In genomic region chr6:144335914-144336313, GRCh38 we compare ENCODE assay signal across 8 cellular contexts. TPM values are rescaled to one million over a fixed set of nuclear protein-coding genes. Genes with fewer than 3 reads are reported as not detected.
DNase-seq lines count a peak whose midpoint lies in the region; ATAC-seq and TF ChIP-seq lines count a peak whose summit lies in the region.

No MANE protein-coding gene starts in this region.

- H3K36me3 ChIP-seq in heart right ventricle = no peaks in the 10 kb centered on the region

- 95 to 97% methylated on average over 5 of the region's 5 CpGs for WGBS in heart right ventricle, 2 donors

- TF ChIP-seq CTCF in heart right ventricle (IDR thresholded peaks at IDR 0.05) = no peak

- peaks cover 8 to 90% (median 53%) of the 10 kb centered on the region in 9 donors for H3K4me1 ChIP-seq in heart right ventricle

- H3K27me3 ChIP-seq in heart right ventricle = no peaks in the 10 kb centered on the region

- no peaks in the 10 kb centered on the region for H3K9me3 ChIP-seq in heart right ventricle

- intact Hi-C loops in left colon (cut with DNase I, micrococcal nuclease) (no loop called here), heart right ventricle (cut with DNase I) (no loop called here)

- peak; percentile 72 for DNase-seq in NCI-H226
- peak; percentile 25 to 64 for DNase-seq in left colon
- DNase-seq in SKM-1 treated with dmso at 0.1 percent for 144 hours (lab: John Stamatoyannopoulos, UW; ENCODE audit: unreplicated experiment) = no peak
- DNase-seq in DMS153 (lab: John Stamatoyannopoulos, UW) = no peak
- DNase-seq in heart right ventricle = no peak

- ATAC-seq in GM18498 (IDR thresholded peaks at IDR 0.05; ENCODE audit: unreplicated experiment) (peak; percentile 78), GM21786 (IDR thresholded peaks at IDR 0.05; ENCODE audit: unreplicated experiment) (peak; percentile 66), left colon (peak; percentile 29), GM19328 (IDR thresholded peaks at IDR 0.05; ENCODE audit: unreplicated experiment) (no peak), heart right ventricle (no peak)

- H3K4me3 ChIP-seq in heart right ventricle = no peak overlapping the region

- no peak overlapping the region for H3K27ac ChIP-seq in heart right ventricle

RNA-seq across cellular contexts. Expression of gene UTRN, which starts 50.8 kb away (rescaled TPM):
- total RNA-seq in left colon (10 to 100 TPM; 88.3 to 89.5 TPM), heart right ventricle (100 to 1,000 TPM in 2 of 10 donors, 10 to 100 TPM in 8; 54.4 to 109 (median 85.5) TPM)
- 10 to 100 TPM; 11.4 to 23.2 TPM for polyA plus RNA-seq in heart right ventricle

Comparison
In these comparisons a context has a peak if more than half of its experiments do, and no peak if none do; other contexts are left out.
1. ATAC-seq: peak in GM18498 (single experiment), GM21786 (single experiment) and left colon (single experiment); none in GM19328 (single experiment) and heart right ventricle (0 of 8).
2. DNase-seq: peak in NCI-H226 (single experiment) and left colon (2 of 2); none in SKM-1 treated with dmso at 0.1 percent for 144 hours (single experiment), DMS153 (single experiment) and heart right ventricle (0 of 2).